Comparison of ENCODE assay signal across 8 cellular contexts in genomic region chr17:83199500-83200201, GRCh38.
A peak's percentile ranks its signal among the peaks of the same experiment; 100 is the strongest.
DNase-seq lines count a peak whose midpoint lies in the region; ATAC-seq lines count a peak whose summit lies in the region.

No MANE protein-coding gene starts in this region.

- H3K27me3 ChIP-seq in MG63 = no peaks in the 10 kb centered on the region

- H3K9me3 Mint-ChIP-seq in activated CD4-positive, alpha-beta memory T cell treated with anti-CD3 and anti-CD28 coated beads, Interleukin-2, amount 10 ng/mL, durations not matched to agents 7 days and 5 days = no peaks in the 10 kb centered on the region

- POLR2A ChIA-PET in activated CD4-positive, alpha-beta memory T cell treated with anti-CD3 and anti-CD28 coated beads, Interleukin-2, amount 10 ng/mL, durations not matched to agents 7 days and 5 days (lab: Charles Lee) = interaction anchor here (0.6 to 2.8 kb wide), 14 partner anchors 15 to 335 kb away, joined by 3 to 11 read pairs (median 3); partner anchors contain the start of gene METRNL

- DNase-seq in MG63 = peak; percentile 30
- peak; percentile 83 for DNase-seq in activated CD4-positive, alpha-beta memory T cell treated with anti-CD3 and anti-CD28 coated beads, Interleukin-2, amount 10 ng/mL, durations not matched to agents 7 days and 5 days
- DNase-seq in left cardiac atrium = peak; percentile 56
- DNase-seq in stimulated activated CD4-positive, alpha-beta T cell treated with anti-CD3 and anti-CD28 coated beads, Interleukin-4, amount 100 ng/mL, for 24 hours = peak; percentile 59
- no peak for DNase-seq in ecto neural progenitor cell (ENCODE audit: low spot score)
- DNase-seq in NCI-H2196 treated with DMSO at 0.1 percent for 48 hours (lab: John Stamatoyannopoulos, UW; ENCODE audit: unreplicated experiment) = no peak
- DNase-seq in NCI-H526 (lab: John Stamatoyannopoulos, UW) = no peak

- no peaks in the 10 kb centered on the region for H3K36me3 Mint-ChIP-seq in activated CD4-positive, alpha-beta memory T cell treated with anti-CD3 and anti-CD28 coated beads, Interleukin-2, amount 10 ng/mL, durations not matched to agents 7 days and 5 days (ENCODE audit: low read depth)

- peaks cover 4% of the 10 kb centered on the region for H3K9me3 ChIP-seq in MG63

- H3K36me3 ChIP-seq in MG63 = peaks cover 4% of the 10 kb centered on the region

- H3K27ac Mint-ChIP-seq in activated CD4-positive, alpha-beta memory T cell treated with anti-CD3 and anti-CD28 coated beads, Interleukin-2, amount 10 ng/mL, durations not matched to agents 7 days and 5 days = peak overlapping the region; percentile 98

- intact Hi-C loops in left cardiac atrium (cut with DNase I) = no loop called here

- no peak overlapping the region for H3K4me3 ChIP-seq in MG63

- peak overlapping the region; percentile 67 for H3K4me3 Mint-ChIP-seq in activated CD4-positive, alpha-beta memory T cell treated with anti-CD3 and anti-CD28 coated beads, Interleukin-2, amount 10 ng/mL, durations not matched to agents 7 days and 5 days

- H3K27me3 Mint-ChIP-seq in activated CD4-positive, alpha-beta memory T cell treated with anti-CD3 and anti-CD28 coated beads, Interleukin-2, amount 10 ng/mL, durations not matched to agents 7 days and 5 days = no peaks in the 10 kb centered on the region

- CTCF ChIA-PET in activated CD4-positive, alpha-beta memory T cell treated with anti-CD3 and anti-CD28 coated beads, Interleukin-2, amount 10 ng/mL, durations not matched to agents 7 days and 5 days (lab: Charles Lee) = interaction anchor here (0.5 to 1.7 kb wide), 3 partner anchors 18 to 338 kb away, joined by 3 to 5 read pairs (median 4); no protein-coding TSS in a partner anchor

- peak; percentile 5 to 26 for ATAC-seq in left cardiac atrium
- ATAC-seq in GM18519 (IDR thresholded peaks at IDR 0.05; ENCODE audit: low FRiP score, unreplicated experiment) = no peak

- peaks cover 75% of the 10 kb centered on the region for H3K4me1 Mint-ChIP-seq in activated CD4-positive, alpha-beta memory T cell treated with anti-CD3 and anti-CD28 coated beads, Interleukin-2, amount 10 ng/mL, durations not matched to agents 7 days and 5 days

Comparison
In these comparisons a context has a peak if more than half of its experiments do, and no peak if none do; other contexts are left out.
1. DNase-seq: peak in MG63 (single experiment), activated CD4-positive, alpha-beta memory T cell treated with anti-CD3 and anti-CD28 coated beads, Interleukin-2, amount 10 ng/mL, durations not matched to agents 7 days and 5 days (single experiment), left cardiac atrium (single experiment) and stimulated activated CD4-positive, alpha-beta T cell treated with anti-CD3 and anti-CD28 coated beads, Interleukin-4, amount 100 ng/mL, for 24 hours (single experiment); none in ecto neural progenitor cell (single experiment), NCI-H2196 treated with DMSO at 0.1 percent for 48 hours (single experiment) and NCI-H526 (0 of 2).